In genomic region chr22:40818747-40819662, GRCh38 we compare ENCODE assay signal across 1 cellular context.
A peak's percentile ranks its signal among the peaks of the same experiment; 100 is the strongest.
TF ChIP-seq lines count a peak whose summit lies in the region.

Gene SLC25A17, minus strand, starts transcription at chr22:40819346. Its CDS starts 98 bp downstream, at chr22:40819248.

TF ChIP-seq in WTC11, 78 proteins besides CTCF, POLR2A, EP300 and RAD21 (continued from another document):
- TF ChIP-seq RELA (CRISPR knock-in tag; IDR thresholded peaks at IDR 0.05; ENCODE audit: borderline replicate concordance) (no peak), IRF1 (CRISPR knock-in tag; IDR thresholded peaks at IDR 0.05) (no peak), ATF6 (CRISPR knock-in tag; IDR thresholded peaks at IDR 0.05) (no peak), NFYB (CRISPR knock-in tag; conservative IDR thresholded peaks at IDR 0.05; ENCODE audit: low read depth) (peak; percentile 76), NFE2L1 (CRISPR knock-in tag; IDR thresholded peaks at IDR 0.05) (peak; percentile 72; the same call in 1 of the 2 replicates), GABPB1 (CRISPR knock-in tag; IDR thresholded peaks at IDR 0.05) (peak; percentile 74), IRF2 (CRISPR knock-in tag; IDR thresholded peaks at IDR 0.05; ENCODE audit: borderline replicate concordance, low read depth) (0 out of 2 replicates have a peak, but pooled peaks have one; percentile 54), ZNF317 (CRISPR knock-in tag; IDR thresholded peaks at IDR 0.05; ENCODE audit: borderline replicate concordance, low read depth) (no peak), AR (CRISPR knock-in tag; IDR thresholded peaks at IDR 0.05) (no peak), AFF4 (CRISPR knock-in tag; IDR thresholded peaks at IDR 0.05; ENCODE audit: borderline replicate concordance) (no peak), ETV6 (CRISPR knock-in tag; IDR thresholded peaks at IDR 0.05) (0 out of 2 replicates have a peak, but pooled peaks have one; percentile 34), RORB (CRISPR knock-in tag; IDR thresholded peaks at IDR 0.05) (no peak), USF2 (CRISPR knock-in tag; IDR thresholded peaks at IDR 0.05) (peak; percentile 38; the same call in 1 of the 2 replicates), NR2C2 (CRISPR knock-in tag; IDR thresholded peaks at IDR 0.05) (peak; percentile 87), PRDM15 (CRISPR knock-in tag; IDR thresholded peaks at IDR 0.05) (no peak), GTF2I (CRISPR knock-in tag; conservative IDR thresholded peaks at IDR 0.05) (no peak), E2F4 (CRISPR knock-in tag; IDR thresholded peaks at IDR 0.05; ENCODE audit: borderline replicate concordance, low read depth) (no peak), CREB1 (CRISPR knock-in tag; IDR thresholded peaks at IDR 0.05) (no peak), ESRRA (CRISPR knock-in tag; IDR thresholded peaks at IDR 0.05; ENCODE audit: borderline replicate concordance) (no peak), SP1 (CRISPR knock-in tag; conservative IDR thresholded peaks at IDR 0.05) (peak; percentile 69)
TF ChIP-seq in WTC11: peak in this region for 14.
